10 cellular contexts compared by ENCODE assay signal in genomic region chr3:157447026-157447694, GRCh38. TPM values are rescaled to one million over a fixed set of nuclear protein-coding genes. Genes with fewer than 3 reads are reported as not detected.
A peak's percentile ranks its signal among the peaks of the same experiment; 100 is the strongest.
DNase-seq lines count a peak whose midpoint lies in the region; ATAC-seq lines count a peak whose summit lies in the region.
"Had no signal": no experiment of that assay in that cellular context is flagged by ENCODE, and none has a peak within 500 bp of the region (broad histone marks: within the 10 kb centered on the region; RNA-seq: fewer than 3 reads in every experiment).

No MANE protein-coding gene starts in this region.

- DNase-seq in G401 (ENCODE audit: low spot score) (peak; percentile 37), NCI-H446 (lab: John Stamatoyannopoulos, UW) (peak; percentile 46 to 75), cerebellum (ENCODE audit: low spot score) (peak; percentile 15), pons (ENCODE audit: low spot score) (peak; percentile 46), mucosa of gallbladder (ENCODE audit: low spot score) (no peak)
- no peak for DNase-seq in effector CD8-positive, alpha-beta T cell (lab: John Stamatoyannopoulos, UW)
- DNase-seq: activated CD8-positive, alpha-beta memory T cell treated with anti-CD3 and anti-CD28 coated beads, Interleukin-2, amount 10 ng/mL, durations not matched to agents 7 days and 5 days; thyroid gland had no signal

- ATAC-seq in esophagus mucosa (no peak), HG02938 (IDR thresholded peaks at IDR 0.05; ENCODE audit: unreplicated experiment) (no peak)
- ATAC-seq: activated CD8-positive, alpha-beta memory T cell treated with anti-CD3 and anti-CD28 coated beads, Interleukin-2, amount 10 ng/mL, durations not matched to agents 7 days and 5 days had no signal

- in situ Hi-C loops in G401 (cut with HindIII; ENCODE audit: low sequenced_read_pairs) = no loop called here

RNA-seq across cellular contexts. Expression of gene PTX3, which starts 10.5 kb away (rescaled TPM):
- total RNA-seq in G401 (2014; rRNA removed; shearing (Covaris generic)) = 5.4 and 7.1 TPM in 2 replicates
- total RNA-seq in cerebellum = 4.7 TPM
- total RNA-seq in mucosa of gallbladder = 1.4 TPM
- 0.16 TPM for total RNA-seq in esophagus mucosa
- total RNA-seq: activated CD8-positive, alpha-beta memory T cell treated with anti-CD3 and anti-CD28 coated beads, Interleukin-2, amount 10 ng/mL, durations not matched to agents 7 days and 5 days had no signal

RNA-seq across cellular contexts. Expression of gene VEPH1, which starts 56.1 kb away (rescaled TPM):
- total RNA-seq in G401 (2014; rRNA removed; shearing (Covaris generic)) = 17.7 and 25.3 TPM in 2 replicates
- total RNA-seq in cerebellum (19.1 TPM), mucosa of gallbladder (3.1 TPM), esophagus mucosa (0.40 TPM)
- total RNA-seq: activated CD8-positive, alpha-beta memory T cell treated with anti-CD3 and anti-CD28 coated beads, Interleukin-2, amount 10 ng/mL, durations not matched to agents 7 days and 5 days had no signal

Comparison
In these comparisons a context has a peak if more than half of its experiments do, and no peak if none do; other contexts are left out.
1. DNase-seq: peak in G401 (single experiment), NCI-H446 (2 of 2), cerebellum (single experiment) and pons (single experiment); none in effector CD8-positive, alpha-beta T cell (single experiment) and mucosa of gallbladder (single experiment).